17 cellular contexts compared by ENCODE assay signal in genomic region chr2:113967272-113967671, GRCh38.
DNase-seq lines count a peak whose midpoint lies in the region; ATAC-seq, FAIRE-seq and TF ChIP-seq lines count a peak whose summit lies in the region.
"Had no signal": no experiment of that assay in that cellular context is flagged by ENCODE, and none has a peak within 500 bp of the region (broad histone marks: within the 10 kb centered on the region; RNA-seq: fewer than 3 reads in every experiment).

No MANE protein-coding gene starts in this region.

- peak overlapping the region; percentile 46 for H3K27ac Mint-ChIP-seq in activated naive CD4-positive, alpha-beta T cell treated with anti-CD3 and anti-CD28 coated beads for 36 hours
- H3K27ac Mint-ChIP-seq in activated naive CD4-positive, alpha-beta T cell treated with anti-CD3 and anti-CD28 coated beads, Interleukin-2, amount 10 ng/mL, durations not matched to agents 7 days and 5 days = no peak overlapping the region
- peak overlapping the region; percentile 76 for H3K27ac Mint-ChIP-seq in progenitor cell of endocrine pancreas

- no peak overlapping the region for H3K4ac ChIP-seq in IMR-90 (ENCODE audit: low read depth, low read length)

- no peak overlapping the region for H2BK120ac ChIP-seq in IMR-90 (ENCODE audit: low read depth, low read length)

- H3K4me3 ChIP-seq in IMR-90 (ENCODE audit: insufficient read depth, low read depth, low read length) (no peak overlapping the region), endocrine pancreas (ENCODE audit: control insufficient read depth, insufficient read depth, low read length) (peak overlapping the region; percentile 2)
- H3K4me3 ChIP-seq: dorsolateral prefrontal cortex, gastroesophageal sphincter, GM23248, tibial artery had no signal

- H3K27me3 ChIP-seq in IMR-90 (ENCODE audit: control insufficient read depth, insufficient read depth, low read length) = no peaks in the 10 kb centered on the region
- H3K27me3 ChIP-seq in endocrine pancreas (ENCODE audit: control insufficient read depth, insufficient read depth, low read length) = no peaks in the 10 kb centered on the region
- H3K27me3 ChIP-seq: dorsolateral prefrontal cortex, gastroesophageal sphincter, tibial artery had no signal

- no peak overlapping the region for H3K4me2 ChIP-seq in IMR-90 (ENCODE audit: low read depth, low read length)

- no peak overlapping the region for H2BK5ac ChIP-seq in IMR-90 (ENCODE audit: low read depth, low read length, poor library complexity, severe bottlenecking)

- H3K9me3 Mint-ChIP-seq in activated naive CD4-positive, alpha-beta T cell treated with anti-CD3 and anti-CD28 coated beads for 36 hours = no peaks in the 10 kb centered on the region
- H3K9me3 Mint-ChIP-seq in activated naive CD4-positive, alpha-beta T cell treated with anti-CD3 and anti-CD28 coated beads, Interleukin-2, amount 10 ng/mL, durations not matched to agents 7 days and 5 days = no peaks in the 10 kb centered on the region
- no peaks in the 10 kb centered on the region for H3K9me3 Mint-ChIP-seq in progenitor cell of endocrine pancreas (ENCODE audit: low read depth)

- H3K27me3 Mint-ChIP-seq in activated naive CD4-positive, alpha-beta T cell treated with anti-CD3 and anti-CD28 coated beads for 36 hours (ENCODE audit: low read depth) = no peaks in the 10 kb centered on the region
- no peaks in the 10 kb centered on the region for H3K27me3 Mint-ChIP-seq in activated naive CD4-positive, alpha-beta T cell treated with anti-CD3 and anti-CD28 coated beads, Interleukin-2, amount 10 ng/mL, durations not matched to agents 7 days and 5 days
- no peaks in the 10 kb centered on the region for H3K27me3 Mint-ChIP-seq in progenitor cell of endocrine pancreas

- no peak for TF ChIP-seq POLR2A in IMR-90 (IDR thresholded peaks at IDR 0.05; ENCODE audit: low read depth, low read length)

- peaks cover 10% of the 10 kb centered on the region for H3K36me3 Mint-ChIP-seq in activated naive CD4-positive, alpha-beta T cell treated with anti-CD3 and anti-CD28 coated beads for 36 hours (ENCODE audit: low read depth)
- H3K36me3 Mint-ChIP-seq in activated naive CD4-positive, alpha-beta T cell treated with anti-CD3 and anti-CD28 coated beads, Interleukin-2, amount 10 ng/mL, durations not matched to agents 7 days and 5 days = peaks cover 43% of the 10 kb centered on the region
- peaks cover 2% of the 10 kb centered on the region for H3K36me3 Mint-ChIP-seq in progenitor cell of endocrine pancreas (ENCODE audit: insufficient read depth)

- no peak overlapping the region for H3K27ac ChIP-seq in IMR-90 (ENCODE audit: insufficient read depth, low read length)
- H3K27ac ChIP-seq: dorsolateral prefrontal cortex, gastroesophageal sphincter, GM23248, tibial artery had no signal

- no peak for TF ChIP-seq RAD21 in IMR-90 (IDR thresholded peaks at IDR 0.05; ENCODE audit: low read length)

- H2AFZ ChIP-seq in IMR-90 (replicated peaks; ENCODE audit: low read length, poor library complexity) = no peak overlapping the region
- H2AFZ ChIP-seq: GM23248 had no signal

- H3K79me1 ChIP-seq in IMR-90 (ENCODE audit: low read depth in 1 of 2, low read length in 2 of 2) = peaks cover 5 to 37% of the 10 kb centered on the region in 2 experiments; a peak in 3 of 4 replicates

- no peak overlapping the region for H2AK5ac ChIP-seq in IMR-90 (ENCODE audit: low read depth, low read length)

- no peak for FAIRE-seq in GM19239 (lab: Jason Lieb, UNC)

- H3K9ac ChIP-seq in IMR-90 (ENCODE audit: low read depth, low read length) (no peak overlapping the region), endocrine pancreas (ENCODE audit: control insufficient read depth, insufficient read depth, low read length) (no peak overlapping the region)
- H3K9ac ChIP-seq: GM23248 had no signal

- H3K14ac ChIP-seq in IMR-90 (replicated peaks; ENCODE audit: low read depth, low read length) = no peak overlapping the region

- H2BK15ac ChIP-seq in IMR-90 (ENCODE audit: low read depth, low read length) = no peak overlapping the region

- no peak overlapping the region for H2BK20ac ChIP-seq in IMR-90 (ENCODE audit: low read depth, low read length)

- H3K4me3 Mint-ChIP-seq in activated naive CD4-positive, alpha-beta T cell treated with anti-CD3 and anti-CD28 coated beads for 36 hours = no peak overlapping the region
- H3K4me3 Mint-ChIP-seq in activated naive CD4-positive, alpha-beta T cell treated with anti-CD3 and anti-CD28 coated beads, Interleukin-2, amount 10 ng/mL, durations not matched to agents 7 days and 5 days = no peak overlapping the region
- H3K4me3 Mint-ChIP-seq in progenitor cell of endocrine pancreas (ENCODE audit: low read depth) = no peak overlapping the region

- BruUV-seq in IMR-90 (replicated peaks; lab: Mats Ljungman, UMichigan) = no TSS peak

- CTCF ChIA-PET in activated naive CD4-positive, alpha-beta T cell treated with anti-CD3 and anti-CD28 coated beads for 36 hours (lab: Charles Lee) = interaction anchor here (0.6 to 5.0 kb wide), 4 partner anchors 10 to 54 kb away, joined by 3 to 37 read pairs (median 4); no protein-coding TSS in a partner anchor
- CTCF ChIA-PET in activated naive CD4-positive, alpha-beta T cell treated with anti-CD3 and anti-CD28 coated beads, Interleukin-2, amount 10 ng/mL, durations not matched to agents 7 days and 5 days (lab: Charles Lee) = interaction anchor here (3.1 kb wide), 1 partner anchor 11 kb away, joined by 21 read pairs; no protein-coding TSS in a partner anchor
- CTCF ChIA-PET in IMR-90 (lab: Yijun Ruan, JAX) = no interaction called here

- no peak overlapping the region for H2AK9ac ChIP-seq in IMR-90 (replicated peaks; ENCODE audit: low read depth, low read length, poor library complexity)

- intact Hi-C loops in activated naive CD4-positive, alpha-beta T cell treated with anti-CD3 and anti-CD28 coated beads for 36 hours (cut with micrococcal nuclease) = no loop called here
- intact Hi-C loops in IMR-90 (cut with micrococcal nuclease) = no loop called here

- in situ Hi-C loops in IMR-90 (cut with MboI; ENCODE audit: low sequenced_read_pairs) = no loop called here

- dilution Hi-C loops in IMR-90 (cut with HindIII; ENCODE audit: low sequenced_read_pairs, unreplicated experiment) = no loop called here

- WGBS in IMR-90 (ENCODE audit: extremely low coverage in 2 of 2, insufficient read length in 1 of 2), 2 experiments = no CpG with 5 or more reads among the region's 1 CpG

- POLR2A ChIA-PET in IMR-90 (lab: Charles Lee; ENCODE audit: unreplicated experiment) = no interaction called here

- H4K5ac ChIP-seq in IMR-90 (ENCODE audit: low read depth, low read length) = no peak overlapping the region

- no peak overlapping the region for H4K91ac ChIP-seq in IMR-90 (ENCODE audit: insufficient read depth, low read depth, low read length)

- TF ChIP-seq CTCF in IMR-90 (conservative IDR thresholded peaks at IDR 0.05; ENCODE audit: low read depth, low read length) (no peak), progenitor cell of endocrine pancreas (IDR thresholded peaks at IDR 0.05; ENCODE audit: unreplicated experiment) (no peak)

- H3K9me3 ChIP-seq in IMR-90 (ENCODE audit: control insufficient read depth, insufficient read depth, low read length) (no peaks in the 10 kb centered on the region), endocrine pancreas (ENCODE audit: control insufficient read depth, low read length) (no peaks in the 10 kb centered on the region)
- H3K9me3 ChIP-seq: gastroesophageal sphincter, tibial artery had no signal

- H3K36me3 ChIP-seq in IMR-90 (ENCODE audit: control insufficient read depth, insufficient read depth, low read length) (peaks cover 10% of the 10 kb centered on the region), endocrine pancreas (ENCODE audit: control insufficient read depth, insufficient read depth, low read length) (no peaks in the 10 kb centered on the region)

- H4K20me1 ChIP-seq in IMR-90 (ENCODE audit: insufficient read depth, low read length) = peaks cover 17% of the 10 kb centered on the region; the same call in 1 of the 2 replicates

- ATAC-seq in IMR-90 (ENCODE audit: low read depth) (no peak), GM21526 (IDR thresholded peaks at IDR 0.05; ENCODE audit: low FRiP score, unreplicated experiment) (no peak)

- DNase-seq in activated naive CD4-positive, alpha-beta T cell treated with anti-CD3 and anti-CD28 coated beads for 36 hours = no peak
- no peak for DNase-seq in activated naive CD4-positive, alpha-beta T cell treated with anti-CD3 and anti-CD28 coated beads, Interleukin-2, amount 10 ng/mL, durations not matched to agents 7 days and 5 days
- DNase-seq in IMR-90 (no peak), progenitor cell of endocrine pancreas (ENCODE audit: low spot score, unreplicated experiment) (no peak), SHP77 (lab: John Stamatoyannopoulos, UW) (no peak), GM19239 (ENCODE audit: insufficient read length, low spot score) (no peak)
- DNase-seq: activated CD4-positive, alpha-beta T cell treated with anti-CD3 and anti-CD28 coated beads, Interleukin-2, amount 50 U/mL, for 1 hour; amniotic stem cell; caudate nucleus; dorsolateral prefrontal cortex; NCI-H1092 treated with DMSO at 0.1 percent for 48 hours; NCI-H69; tibial artery had no signal

- no peak overlapping the region for H4K8ac ChIP-seq in IMR-90 (ENCODE audit: low read depth in 2 of 2, low read length in 2 of 2)

- H3K23ac ChIP-seq in IMR-90 (ENCODE audit: low read depth, low read length) = no peak overlapping the region

- peaks cover 13% of the 10 kb centered on the region; the same call in 1 of the 2 replicates for H3K9me1 ChIP-seq in IMR-90 (ENCODE audit: insufficient read depth, low read length)

- H3K18ac ChIP-seq in IMR-90 (ENCODE audit: low read depth, low read length) = peak overlapping the region; percentile 3; the same call in 1 of the 2 replicates

- peaks cover 31% of the 10 kb centered on the region for H3K4me1 Mint-ChIP-seq in activated naive CD4-positive, alpha-beta T cell treated with anti-CD3 and anti-CD28 coated beads for 36 hours (ENCODE audit: low read depth)
- peaks cover 14% of the 10 kb centered on the region for H3K4me1 Mint-ChIP-seq in activated naive CD4-positive, alpha-beta T cell treated with anti-CD3 and anti-CD28 coated beads, Interleukin-2, amount 10 ng/mL, durations not matched to agents 7 days and 5 days
- H3K4me1 Mint-ChIP-seq in progenitor cell of endocrine pancreas (ENCODE audit: low read depth) = peaks cover 43% of the 10 kb centered on the region

- H3K56ac ChIP-seq in IMR-90 (ENCODE audit: extremely low read depth, insufficient read depth, low read length) = no peak overlapping the region

- peaks cover 8% of the 10 kb centered on the region for H3K4me1 ChIP-seq in IMR-90 (ENCODE audit: control insufficient read depth, insufficient read depth, low read length)
- peaks cover 29% of the 10 kb centered on the region for H3K4me1 ChIP-seq in endocrine pancreas (ENCODE audit: control insufficient read depth, insufficient read depth, low read length)
- H3K4me1 ChIP-seq: gastroesophageal sphincter had no signal

TF ChIP-seq in IMR-90, 13 proteins besides CTCF, POLR2A, EP300 and RAD21 (continues in another document):
- TF ChIP-seq MAFK (IDR thresholded peaks at IDR 0.05; ENCODE audit: low read depth, low read length) = 0 out of 2 replicates have a peak, but pooled peaks have one; percentile 10
- no peak for TF ChIP-seq CHD1 (IDR thresholded peaks at IDR 0.05; ENCODE audit: low read depth, low read length)
